Comparison of ENCODE assay signal across 23 cellular contexts in genomic region chr2:100959225-100959880, GRCh38. TPM values are rescaled to one million over a fixed set of nuclear protein-coding genes. Genes with fewer than 3 reads are reported as not detected.
DNase-seq lines count a peak whose midpoint lies in the region; FAIRE-seq and TF ChIP-seq lines count a peak whose summit lies in the region.
"Had no signal": no experiment of that assay in that cellular context is flagged by ENCODE, and none has a peak within 500 bp of the region (broad histone marks: within the 10 kb centered on the region; RNA-seq: fewer than 3 reads in every experiment).

No MANE protein-coding gene starts in this region.

- H3K4me3 ChIP-seq in keratinocyte (ENCODE audit: control insufficient read depth in 2 of 3, extremely low read depth in 1 of 3, insufficient read depth in 2 of 3, low read depth in 1 of 3, low read length in 3 of 3) = no peak overlapping the region
- H3K4me3 ChIP-seq: A549, right atrium auricular region, SJSA1, uterus had no signal

- no peaks in the 10 kb centered on the region for H3K36me3 Mint-ChIP-seq in HFFc6 (ENCODE audit: low read depth)

- no peak overlapping the region for H3K4me2 ChIP-seq in keratinocyte (ENCODE audit: control insufficient read depth, extremely low read depth, insufficient read depth, low read depth, low read length)
- H3K4me2 ChIP-seq: A549 had no signal

- no peaks in the 10 kb centered on the region for H3K9me3 Mint-ChIP-seq in HFFc6
- H3K9me3 Mint-ChIP-seq: nephron; stimulated activated naive CD8-positive, alpha-beta T cell treated with anti-CD3 and anti-CD28 coated beads, Interleukin-15, amount 100 ng/mL, for 72 hours had no signal

- H3K9ac ChIP-seq in keratinocyte (ENCODE audit: control insufficient read depth, extremely low read depth, insufficient read depth, low read length) = no peak overlapping the region

- H3K9me3 ChIP-seq in keratinocyte (ENCODE audit: control insufficient read depth, low read depth, low read length) = no peaks in the 10 kb centered on the region
- H3K9me3 ChIP-seq: A549, right atrium auricular region, SJSA1, uterus had no signal

- no peak overlapping the region for H3K27ac ChIP-seq in keratinocyte (ENCODE audit: control insufficient read depth, insufficient read depth, low read length)
- H3K27ac ChIP-seq: A549, right atrium auricular region, SJSA1, uterus had no signal

- H3K27me3 Mint-ChIP-seq in HFFc6 (ENCODE audit: insufficient read depth) = no peaks in the 10 kb centered on the region; the same call in 1 of the 2 replicates
- H3K27me3 Mint-ChIP-seq: stimulated activated naive CD8-positive, alpha-beta T cell treated with anti-CD3 and anti-CD28 coated beads, Interleukin-15, amount 100 ng/mL, for 72 hours had no signal

- H3K4me1 ChIP-seq in keratinocyte (ENCODE audit: control insufficient read depth, extremely low read depth, insufficient read depth, low read length) = peaks cover 5% of the 10 kb centered on the region

- peak overlapping the region; percentile 52 for H3K4me3 Mint-ChIP-seq in HFFc6
- H3K4me3 Mint-ChIP-seq: nephron; stimulated activated naive CD8-positive, alpha-beta T cell treated with anti-CD3 and anti-CD28 coated beads, Interleukin-15, amount 100 ng/mL, for 72 hours had no signal

- no peaks in the 10 kb centered on the region for H3K9me1 ChIP-seq in keratinocyte (ENCODE audit: control insufficient read depth, extremely low read depth, insufficient read depth, low read length)

- H3K4me1 Mint-ChIP-seq in HFFc6 (ENCODE audit: low read depth) = peaks cover 57% of the 10 kb centered on the region

- H3K27ac Mint-ChIP-seq in HFFc6 = peak overlapping the region; percentile 62
- H3K27ac Mint-ChIP-seq: nephron had no signal

- H4K20me1 ChIP-seq in keratinocyte (ENCODE audit: control insufficient read depth, extremely low read depth, insufficient read depth, low read length) = no peaks in the 10 kb centered on the region

- peaks cover 0 to 7% of the 10 kb centered on the region in 2 experiments for H3K36me3 ChIP-seq in keratinocyte (ENCODE audit: control insufficient read depth in 2 of 2, extremely low read depth in 1 of 2, insufficient read depth in 2 of 2, low read length in 2 of 2)
- H3K36me3 ChIP-seq: SJSA1, uterus had no signal

- TF ChIP-seq CTCF in HFFc6 (IDR thresholded peaks at IDR 0.05) (no peak), keratinocyte (optimal IDR thresholded peaks at IDR 0.05 in 1 of 3, IDR thresholded peaks at IDR 0.05 in 1 of 3, conservative IDR thresholded peaks at IDR 0.05 in 1 of 3; ENCODE audit: extremely low read depth in 1 of 3, insufficient read depth in 2 of 3, low read length in 3 of 3) (no peak)

- dilution Hi-C loops in keratinocyte (cut with MboI; ENCODE audit: extremely low pct_ligation_motif_present, low sequenced_read_pairs) = no loop called here

- H3K79me2 ChIP-seq in keratinocyte (ENCODE audit: control insufficient read depth, insufficient read depth, low read length) = no peaks in the 10 kb centered on the region

- H2AFZ ChIP-seq in keratinocyte (ENCODE audit: control insufficient read depth, low read length) = no peak overlapping the region

- peak; percentile 43 for FAIRE-seq in keratinocyte (lab: Jason Lieb, UNC)
- FAIRE-seq: A549, colon had no signal

- no peaks in the 10 kb centered on the region for H3K27me3 ChIP-seq in keratinocyte (ENCODE audit: control insufficient read depth, extremely low read depth, insufficient read depth, low read length)
- H3K27me3 ChIP-seq: right atrium auricular region, SJSA1, uterus had no signal

- DNase-seq in A172 (ENCODE audit: low spot score) (peak; percentile 70), HFFc6 (peak; percentile 71), astrocyte of the hippocampus (ENCODE audit: low read depth, low spot score) (peak; percentile 71), keratinocyte (ENCODE audit: low read depth, low spot score) (no peak), NCI-H774 (lab: John Stamatoyannopoulos, UW) (no peak), D341Med (ENCODE audit: low spot score) (no peak), cortex of kidney (lab: John Stamatoyannopoulos, UW) (no peak)
- DNase-seq in effector CD8-positive, alpha-beta T cell (lab: John Stamatoyannopoulos, UW) = no peak
- DNase-seq: activated CD4-positive, alpha-beta T cell treated with anti-CD3 and anti-CD28 coated beads for 4 hours; activated CD8-positive, alpha-beta memory T cell treated with anti-CD3 and anti-CD28 coated beads, Interleukin-2, amount 50 U/mL, for 4 hours; activated gamma-delta T cell; DND-41; glutamatergic neuron; NCI-H2029 treated with DMSO at 0.1 percent for 48 hours; NCI-H526; stimulated activated naive CD8-positive, alpha-beta T cell treated with anti-CD3 and anti-CD28 coated beads, Interleukin-15, amount 100 ng/mL, for 72 hours; T1000; uterus had no signal

RNA-seq across cellular contexts. Expression of gene RPL31, which starts 42.7 kb away (rescaled TPM):
- total RNA-seq in A172 (2014; rRNA removed; shearing (Covaris generic)) = 647 and 938 TPM in 2 replicates
- 1,000 to 10,000 TPM in 5 of 6 experiments, 100 to 1,000 TPM in 1; 947 to 1,348 (median 1,137) TPM for total RNA-seq in HFFc6 (2021; fragmentation: NEBNext Ultra II Directional; extraction: Animal tissue kit (Norgen Biotek cat#: 25700))
- polyA plus RNA-seq in keratinocyte = 2,355 to 2,795 TPM (median 2,633 TPM) in 3 replicates
- polyA plus RNA-seq in keratinocyte (2011; ENCODE audit: low read depth) = 1,542 TPM
- 2,852 and 3,550 TPM in 2 replicates for polyA plus RNA-seq in keratinocyte (2011; cell fraction: cytosol; rRNA removed)
- polyA plus RNA-seq in keratinocyte (2011; cell fraction: nucleus; rRNA removed) = 665 and 766 TPM in 2 replicates
- polyA plus RNA-seq in keratinocyte (2012; ENCODE audit: low replicate concordance) = 3,095 and 5,587 TPM in 2 replicates
- polyA minus RNA-seq in keratinocyte = 318 to 496 TPM (median 358 TPM) in 3 replicates
- polyA minus RNA-seq in keratinocyte (2011; cell fraction: cytosol; rRNA and poly(A)+ RNA removed) = 391 TPM
- polyA minus RNA-seq in keratinocyte (2011; cell fraction: nucleus; rRNA and poly(A)+ RNA removed) = 50.4 and 116 TPM in 2 replicates

Comparison
In these comparisons a context has a peak if more than half of its experiments do, and no peak if none do; other contexts are left out.
1. DNase-seq: peak in A172 (single experiment), HFFc6 (single experiment) and astrocyte of the hippocampus (single experiment); none in keratinocyte (single experiment), NCI-H774 (single experiment), D341Med (single experiment), cortex of kidney (single experiment) and effector CD8-positive, alpha-beta T cell (single experiment).